ENCODE assay signal across 8 cellular contexts in genomic region chr17:82863941-82864720, GRCh38. TPM values are rescaled to one million over a fixed set of nuclear protein-coding genes. Genes with fewer than 3 reads are reported as not detected.
A peak's percentile ranks its signal among the peaks of the same experiment; 100 is the strongest.
DNase-seq lines count a peak whose midpoint lies in the region; ATAC-seq and TF ChIP-seq lines count a peak whose summit lies in the region.

No MANE protein-coding gene starts in this region.

- H3K9me3 Mint-ChIP-seq in GM23338 (no peaks in the 10 kb centered on the region), chondrocyte (ENCODE audit: low read depth) (no peaks in the 10 kb centered on the region)

- H3K27ac ChIP-seq in GM23338 (ENCODE audit: low read depth): no peak overlapping the region
- peak overlapping the region; percentile 85 for H3K27ac ChIP-seq in MM.1S (ENCODE audit: low read length)
- H3K27ac ChIP-seq in urinary bladder (ENCODE audit: low read depth): peak overlapping the region; percentile 30

- H2AFZ ChIP-seq in GM23338 (no peak overlapping the region), MM.1S (ENCODE audit: low read length) (peak overlapping the region; percentile 63; the same call in 1 of the 2 replicates)

- H3F3A ChIP-seq in GM23338 (replicated peaks; ENCODE audit: low read depth) (no peaks in the 10 kb centered on the region), MM.1S (ENCODE audit: insufficient read depth, low read length) (peaks cover 18% of the 10 kb centered on the region)

- H4K20me1 ChIP-seq in GM23338 (replicated peaks; ENCODE audit: insufficient read depth) (0 out of 2 replicates have a peak, but pooled peaks cover 5% of the 10 kb centered on the region), MM.1S (ENCODE audit: insufficient read depth, low read length) (no peaks in the 10 kb centered on the region)

- H3K27me3 ChIP-seq in GM23338 (ENCODE audit: insufficient read depth) (no peaks in the 10 kb centered on the region), MM.1S (replicated peaks; ENCODE audit: insufficient read depth, low read length) (no peaks in the 10 kb centered on the region)

- no peaks in the 10 kb centered on the region for H3K9me3 ChIP-seq in MM.1S (replicated peaks; ENCODE audit: insufficient read depth, low read length)

- H3K4me3 ChIP-seq in GM23338 (no peak overlapping the region), MM.1S (ENCODE audit: low read length) (0 out of 2 replicates have a peak overlapping the region, but pooled peaks have one; percentile 9), urinary bladder (ENCODE audit: low read depth, low read length) (no peak overlapping the region)

- CTCF ChIA-PET in GM10248 (lab: Yijun Ruan, JAX): interaction anchor here (1.1 to 1.9 kb wide), 10 partner anchors 7 to 83 kb away, joined by 3 to 11 read pairs (median 4); no protein-coding TSS in a partner anchor

- H3K36me3 Mint-ChIP-seq in GM23338 (ENCODE audit: low read depth) (peaks cover 3% of the 10 kb centered on the region; the same call in 1 of the 3 replicates), chondrocyte (ENCODE audit: low read depth) (peaks cover 2% of the 10 kb centered on the region)

- TF ChIP-seq CTCF in GM10248 (IDR thresholded peaks at IDR 0.05; ENCODE audit: control extremely low read depth, extremely low read depth, low read depth, missing control alignments) (no peak), GM23338 (conservative IDR thresholded peaks at IDR 0.05; ENCODE audit: low read depth in 2 of 2) (no peak), MM.1S (IDR thresholded peaks at IDR 0.05; ENCODE audit: low read length) (no peak), chondrocyte (IDR thresholded peaks at IDR 0.05) (no peak)

- ATAC-seq in GM23338: no peak

- H3K27me3 Mint-ChIP-seq in GM23338 (ENCODE audit: insufficient read depth, low read depth, poor library complexity): peaks cover 10% of the 10 kb centered on the region
- H3K27me3 Mint-ChIP-seq in chondrocyte (ENCODE audit: low read depth): no peaks in the 10 kb centered on the region

- peaks cover 60% of the 10 kb centered on the region for H3K79me2 ChIP-seq in GM23338 (replicated peaks; ENCODE audit: insufficient read depth)
- H3K79me2 ChIP-seq in MM.1S (ENCODE audit: low read length): peaks cover 16% of the 10 kb centered on the region

- H3K4me1 Mint-ChIP-seq in GM23338: peaks cover 39% of the 10 kb centered on the region
- H3K4me1 Mint-ChIP-seq in chondrocyte (ENCODE audit: low read depth): peaks cover 52% of the 10 kb centered on the region

- H3K4me2 ChIP-seq in GM23338: no peak overlapping the region
- peak overlapping the region; percentile 53 for H3K4me2 ChIP-seq in MM.1S (ENCODE audit: low read depth, low read length)

- H3K9me2 ChIP-seq in GM23338 (ENCODE audit: insufficient read depth) (no peaks in the 10 kb centered on the region), MM.1S (replicated peaks; ENCODE audit: insufficient read depth, low read length) (no peaks in the 10 kb centered on the region)

- H3K4me1 ChIP-seq in GM23338 (ENCODE audit: insufficient read depth) (no peaks in the 10 kb centered on the region), MM.1S (ENCODE audit: low read length) (peaks cover 24% of the 10 kb centered on the region), urinary bladder (ENCODE audit: insufficient read depth) (peaks cover 2% of the 10 kb centered on the region)

- POLR2A ChIA-PET in GM10248 (lab: Yijun Ruan, JAX): interaction anchor here (0.7 kb wide), 1 partner anchor 21 kb away, joined by 3 read pairs; no protein-coding TSS in a partner anchor

- DNase-seq in GM10248 (ENCODE audit: extremely low spot score): peak; percentile 87
- DNase-seq in GM23338 (ENCODE audit: low spot score): no peak
- peak; percentile 64 for DNase-seq in MM.1S
- DNase-seq in activated CD4-positive, alpha-beta T cell treated with anti-CD3 and anti-CD28 coated beads for 1 hour: peak; percentile 81
- peak; percentile 25 for DNase-seq in chondrocyte (ENCODE audit: low spot score)
- DNase-seq in occipital lobe (lab: John Stamatoyannopoulos, UW): peak; percentile 34
- DNase-seq in NCI-H82 (lab: John Stamatoyannopoulos, UW): no peak

- H3K36me3 ChIP-seq in GM23338 (ENCODE audit: insufficient read depth) (no peaks in the 10 kb centered on the region), MM.1S (replicated peaks; ENCODE audit: insufficient read depth, low read length) (no peaks in the 10 kb centered on the region), urinary bladder (ENCODE audit: insufficient read depth) (no peaks in the 10 kb centered on the region)

- H3K4me3 Mint-ChIP-seq in GM23338 (no peak overlapping the region), chondrocyte (ENCODE audit: unreplicated experiment) (no peak overlapping the region)

- 69% methylated on average over 19 of the region's 19 CpGs for WGBS in urinary bladder

- H3K27ac Mint-ChIP-seq in GM23338 (peak overlapping the region; percentile 78), chondrocyte (ENCODE audit: unreplicated experiment) (peak overlapping the region; percentile 79)

- peak overlapping the region; percentile 44; the same call in 1 of the 2 replicates for H3K9ac ChIP-seq in MM.1S (ENCODE audit: low read length)

TF ChIP-seq in GM23338, 12 proteins besides CTCF, POLR2A, EP300 and RAD21 (continues in another document):
- TF ChIP-seq REST (IDR thresholded peaks at IDR 0.05; ENCODE audit: unreplicated experiment) (no peak), ETS1 (IDR thresholded peaks at IDR 0.05) (no peak), CREB1 (CRISPR knock-in tag; IDR thresholded peaks at IDR 0.05; ENCODE audit: low read depth) (no peak), JUNB (IDR thresholded peaks at IDR 0.05; ENCODE audit: unreplicated experiment) (no peak), ZNF114 (CRISPR knock-in tag; IDR thresholded peaks at IDR 0.05) (no peak), EZH2phosphoT487 (IDR thresholded peaks at IDR 0.05; ENCODE audit: unreplicated experiment) (no peak), STAT1 (IDR thresholded peaks at IDR 0.05; ENCODE audit: unreplicated experiment) (no peak), ZNF331 (CRISPR knock-in tag; IDR thresholded peaks at IDR 0.05; ENCODE audit: low read depth) (no peak)

RNA-seq across cellular contexts. Expression of gene ZNF750, which starts 24.3 kb away (rescaled TPM):
- 0.17 TPM in 1 of 2 replicates, not detected in the other for total RNA-seq in GM23338 (2014; rRNA removed; shearing (Covaris generic))
- polyA plus RNA-seq in GM23338 (2016; fragmentation: Nextera tagmentation; extraction: Ambion mirVana) (0.13 and 0.19 TPM in 2 replicates), urinary bladder (2.7 TPM)
- total RNA-seq in chondrocyte (not detected in 3 replicates), occipital lobe (not detected), urinary bladder (3.1 TPM)

Comparison
In these comparisons a context has a peak if more than half of its experiments do, and no peak if none do; other contexts are left out.
1. DNase-seq: peak in GM10248 (single experiment), MM.1S (single experiment), activated CD4-positive, alpha-beta T cell treated with anti-CD3 and anti-CD28 coated beads for 1 hour (single experiment), chondrocyte (single experiment) and occipital lobe (single experiment); none in GM23338 (single experiment) and NCI-H82 (single experiment).